ENCODE assay signal across 20 cellular contexts in genomic region chrX:46319750-46320149, GRCh38.
DNase-seq lines count a peak whose midpoint lies in the region; ATAC-seq and TF ChIP-seq lines count a peak whose summit lies in the region.
"Had no signal": no experiment of that assay in that cellular context is flagged by ENCODE, and none has a peak within 500 bp of the region (broad histone marks: within the 10 kb centered on the region; RNA-seq: fewer than 3 reads in every experiment).

No MANE protein-coding gene starts in this region.

- POLR2A ChIA-PET in activated CD8-positive, alpha-beta T cell treated with anti-CD3 and anti-CD28 coated beads for 36 hours (lab: Charles Lee): no interaction called here
- POLR2A ChIA-PET in activated CD8-positive, alpha-beta T cell treated with anti-CD3 and anti-CD28 coated beads, Interleukin-2, amount 10 ng/mL, durations not matched to agents 7 days and 5 days (lab: Charles Lee): no interaction called here
- POLR2A ChIA-PET in Caco-2 (lab: Charles Lee): no interaction called here

- no peaks in the 10 kb centered on the region for H3K36me3 Mint-ChIP-seq in activated CD8-positive, alpha-beta T cell treated with anti-CD3 and anti-CD28 coated beads for 36 hours (ENCODE audit: low read depth)
- no peaks in the 10 kb centered on the region for H3K36me3 Mint-ChIP-seq in activated CD8-positive, alpha-beta T cell treated with anti-CD3 and anti-CD28 coated beads, Interleukin-2, amount 10 ng/mL, durations not matched to agents 7 days and 5 days (ENCODE audit: low read depth)
- H3K36me3 Mint-ChIP-seq in Caco-2 (ENCODE audit: insufficient read depth, unreplicated experiment): peaks cover 29% of the 10 kb centered on the region
- H3K36me3 Mint-ChIP-seq in activated T-helper 1 cell treated with anti-CD3 and anti-CD28 coated beads, Interleukin-12 subunit alpha, Interleukin-12 subunit beta, Interleukin-2, Interleukin-4 antibody, amounts not matched to agents 30 ng/mL and 10 ng/mL and 1 ng/mL, durations not matched to agents 14 hours and 24 hours and 36 hours (ENCODE audit: low read depth): peaks cover 2% of the 10 kb centered on the region
- H3K36me3 Mint-ChIP-seq: natural killer cell had no signal

- intact Hi-C loops in activated CD8-positive, alpha-beta T cell treated with anti-CD3 and anti-CD28 coated beads for 36 hours (cut with micrococcal nuclease): no loop called here
- intact Hi-C loops in Caco-2 (cut with micrococcal nuclease; ENCODE audit: unreplicated experiment): loop anchor here (1.0 to 5.0 kb wide), 2 partner anchors 109 to 467 kb away; no protein-coding TSS in a partner anchor
- intact Hi-C loops in activated T-helper 1 cell treated with anti-CD3 and anti-CD28 coated beads, Interleukin-12 subunit alpha, Interleukin-12 subunit beta, Interleukin-2, Interleukin-4 antibody, amounts not matched to agents 30 ng/mL and 10 ng/mL and 1 ng/mL, durations not matched to agents 14 hours and 24 hours and 36 hours (cut with micrococcal nuclease): loop anchor here (1.0 to 10.0 kb wide), 7 partner anchors 39 to 609 kb away; no protein-coding TSS in a partner anchor

- TF ChIP-seq CTCF in activated CD8-positive, alpha-beta T cell treated with anti-CD3 and anti-CD28 coated beads for 36 hours (IDR thresholded peaks at IDR 0.05): no peak
- no peak for TF ChIP-seq CTCF in Caco-2 (IDR thresholded peaks at IDR 0.05; ENCODE audit: insufficient read depth in 1 of 2, low read depth in 1 of 2, low read length in 1 of 2, severe bottlenecking in 1 of 2, unreplicated experiment in 1 of 2)

- H3K36me3 ChIP-seq in Caco-2 (ENCODE audit: control insufficient read depth, insufficient read depth, low read length) (no peaks in the 10 kb centered on the region), mucosa of rectum (ENCODE audit: control insufficient read depth in 2 of 2, insufficient read depth in 2 of 2, low read length in 2 of 2) (no peaks in the 10 kb centered on the region)
- H3K36me3 ChIP-seq: BLaER1 treated with 17β-estradiol and CSF1 and Interleukin-3, amounts not matched to agents 10 nM and 100 nM; breast epithelium; ovary; right atrium auricular region had no signal

- H3K4me1 ChIP-seq in Caco-2: peaks cover 58% of the 10 kb centered on the region
- peaks cover 0 to 9% of the 10 kb centered on the region in 2 donors for H3K4me1 ChIP-seq in mucosa of rectum (ENCODE audit: control insufficient read depth in 2 of 2, insufficient read depth in 2 of 2, low read length in 2 of 2)
- H3K4me1 ChIP-seq: breast epithelium, right atrium auricular region had no signal

- H3K27me3 ChIP-seq in Caco-2 (replicated peaks; ENCODE audit: control insufficient read depth, insufficient read depth, low read length) (no peaks in the 10 kb centered on the region), mucosa of rectum (ENCODE audit: control insufficient read depth in 2 of 2, insufficient read depth in 2 of 2, low read length in 2 of 2) (peaks cover 0 to 2% of the 10 kb centered on the region in 2 donors)
- H3K27me3 ChIP-seq: BLaER1 treated with 17β-estradiol and CSF1 and Interleukin-3, amounts not matched to agents 10 nM and 100 nM; ovary; right atrium auricular region had no signal

- no peak for DNase-seq in activated CD8-positive, alpha-beta T cell treated with anti-CD3 and anti-CD28 coated beads for 36 hours
- no peak for DNase-seq in activated CD8-positive, alpha-beta T cell treated with anti-CD3 and anti-CD28 coated beads, Interleukin-2, amount 10 ng/mL, durations not matched to agents 7 days and 5 days
- DNase-seq in Caco-2: no peak
- no peak for DNase-seq in activated T-helper 1 cell treated with anti-CD3 and anti-CD28 coated beads, Interleukin-12 subunit alpha, Interleukin-12 subunit beta, Interleukin-2, Interleukin-4 antibody, amounts not matched to agents 30 ng/mL and 10 ng/mL and 1 ng/mL, durations not matched to agents 14 hours and 24 hours and 36 hours (ENCODE audit: low spot score)
- DNase-seq in G401 (ENCODE audit: low spot score): no peak
- no peak for DNase-seq in iPS-NIHi11 (ENCODE audit: low spot score)
- no peak for DNase-seq in kidney glomerular epithelial cell (lab: John Stamatoyannopoulos, UW)
- DNase-seq: DMS 273 treated with DMSO at 0.1 percent for 48 hours, natural killer cell, NCI-H1105, NCI-H2029 treated with DMSO at 0.1 percent for 48 hours, NCI-H446, OCI-M1, ovary, SHP77 had no signal

- peaks cover 43% of the 10 kb centered on the region for H3K4me1 Mint-ChIP-seq in activated CD8-positive, alpha-beta T cell treated with anti-CD3 and anti-CD28 coated beads for 36 hours (ENCODE audit: low read depth)
- H3K4me1 Mint-ChIP-seq in activated CD8-positive, alpha-beta T cell treated with anti-CD3 and anti-CD28 coated beads, Interleukin-2, amount 10 ng/mL, durations not matched to agents 7 days and 5 days (ENCODE audit: low read depth): peaks cover 19% of the 10 kb centered on the region
- H3K4me1 Mint-ChIP-seq in Caco-2 (ENCODE audit: low read depth, unreplicated experiment): peaks cover 16% of the 10 kb centered on the region
- peaks cover 47% of the 10 kb centered on the region for H3K4me1 Mint-ChIP-seq in activated T-helper 1 cell treated with anti-CD3 and anti-CD28 coated beads, Interleukin-12 subunit alpha, Interleukin-12 subunit beta, Interleukin-2, Interleukin-4 antibody, amounts not matched to agents 30 ng/mL and 10 ng/mL and 1 ng/mL, durations not matched to agents 14 hours and 24 hours and 36 hours (ENCODE audit: low read depth)
- H3K4me1 Mint-ChIP-seq: natural killer cell had no signal

- H3K27ac ChIP-seq in mucosa of rectum (ENCODE audit: low read depth in 2 of 2, low read length in 2 of 2): peak overlapping the region; percentile 20 to 61
- H3K27ac ChIP-seq: BLaER1 treated with 17β-estradiol and CSF1 and Interleukin-3, amounts not matched to agents 10 nM and 100 nM; breast epithelium; coronary artery; ovary; right atrium auricular region had no signal

- ATAC-seq in activated CD8-positive, alpha-beta T cell treated with anti-CD3 and anti-CD28 coated beads for 36 hours: no peak
- no peak for ATAC-seq in activated CD8-positive, alpha-beta T cell treated with anti-CD3 and anti-CD28 coated beads, Interleukin-2, amount 10 ng/mL, durations not matched to agents 7 days and 5 days
- ATAC-seq: natural killer cell had no signal

- H3K9me3 ChIP-seq in Caco-2 (no peaks in the 10 kb centered on the region), mucosa of rectum (ENCODE audit: control insufficient read depth in 2 of 2, low read length in 2 of 2) (no peaks in the 10 kb centered on the region)
- H3K9me3 ChIP-seq: breast epithelium, ovary, right atrium auricular region had no signal

- CTCF ChIA-PET in activated CD8-positive, alpha-beta T cell treated with anti-CD3 and anti-CD28 coated beads for 36 hours (lab: Charles Lee): no interaction called here
- CTCF ChIA-PET in activated CD8-positive, alpha-beta T cell treated with anti-CD3 and anti-CD28 coated beads, Interleukin-2, amount 10 ng/mL, durations not matched to agents 7 days and 5 days (lab: Charles Lee): no interaction called here
- CTCF ChIA-PET in Caco-2 (lab: Charles Lee): interaction anchor here (1.0 kb wide), 1 partner anchor 57 kb away, joined by 3 read pairs; no protein-coding TSS in a partner anchor

- H3K4me3 ChIP-seq in Caco-2 (ENCODE audit: low read depth, low read length) (no peak overlapping the region), mucosa of rectum (ENCODE audit: low read length in 2 of 2) (no peak overlapping the region)
- H3K4me3 ChIP-seq: BLaER1 treated with 17β-estradiol and CSF1 and Interleukin-3, amounts not matched to agents 10 nM and 100 nM; breast epithelium; coronary artery; ovary; right atrium auricular region had no signal

- H3K27ac Mint-ChIP-seq in activated CD8-positive, alpha-beta T cell treated with anti-CD3 and anti-CD28 coated beads for 36 hours: peak overlapping the region; percentile 80
- no peak overlapping the region for H3K27ac Mint-ChIP-seq in activated CD8-positive, alpha-beta T cell treated with anti-CD3 and anti-CD28 coated beads, Interleukin-2, amount 10 ng/mL, durations not matched to agents 7 days and 5 days
- H3K27ac Mint-ChIP-seq in Caco-2 (ENCODE audit: unreplicated experiment): peak overlapping the region; percentile 93
- peak overlapping the region; percentile 76 for H3K27ac Mint-ChIP-seq in activated T-helper 1 cell treated with anti-CD3 and anti-CD28 coated beads, Interleukin-12 subunit alpha, Interleukin-12 subunit beta, Interleukin-2, Interleukin-4 antibody, amounts not matched to agents 30 ng/mL and 10 ng/mL and 1 ng/mL, durations not matched to agents 14 hours and 24 hours and 36 hours
- H3K27ac Mint-ChIP-seq: natural killer cell had no signal

- H3K27me3 Mint-ChIP-seq in activated CD8-positive, alpha-beta T cell treated with anti-CD3 and anti-CD28 coated beads for 36 hours: no peaks in the 10 kb centered on the region
- H3K27me3 Mint-ChIP-seq in activated CD8-positive, alpha-beta T cell treated with anti-CD3 and anti-CD28 coated beads, Interleukin-2, amount 10 ng/mL, durations not matched to agents 7 days and 5 days (ENCODE audit: low read depth): no peaks in the 10 kb centered on the region
- no peaks in the 10 kb centered on the region for H3K27me3 Mint-ChIP-seq in Caco-2 (ENCODE audit: insufficient read depth, unreplicated experiment)
- H3K27me3 Mint-ChIP-seq in activated T-helper 1 cell treated with anti-CD3 and anti-CD28 coated beads, Interleukin-12 subunit alpha, Interleukin-12 subunit beta, Interleukin-2, Interleukin-4 antibody, amounts not matched to agents 30 ng/mL and 10 ng/mL and 1 ng/mL, durations not matched to agents 14 hours and 24 hours and 36 hours (ENCODE audit: insufficient read depth): no peaks in the 10 kb centered on the region

- no peak overlapping the region for H3K4me3 Mint-ChIP-seq in activated CD8-positive, alpha-beta T cell treated with anti-CD3 and anti-CD28 coated beads for 36 hours
- no peak overlapping the region for H3K4me3 Mint-ChIP-seq in activated CD8-positive, alpha-beta T cell treated with anti-CD3 and anti-CD28 coated beads, Interleukin-2, amount 10 ng/mL, durations not matched to agents 7 days and 5 days
- H3K4me3 Mint-ChIP-seq in Caco-2 (ENCODE audit: unreplicated experiment): peak overlapping the region; percentile 52
- H3K4me3 Mint-ChIP-seq in activated T-helper 1 cell treated with anti-CD3 and anti-CD28 coated beads, Interleukin-12 subunit alpha, Interleukin-12 subunit beta, Interleukin-2, Interleukin-4 antibody, amounts not matched to agents 30 ng/mL and 10 ng/mL and 1 ng/mL, durations not matched to agents 14 hours and 24 hours and 36 hours: no peak overlapping the region
- H3K4me3 Mint-ChIP-seq: natural killer cell had no signal

- no peaks in the 10 kb centered on the region for H3K9me3 Mint-ChIP-seq in activated CD8-positive, alpha-beta T cell treated with anti-CD3 and anti-CD28 coated beads for 36 hours
- no peaks in the 10 kb centered on the region for H3K9me3 Mint-ChIP-seq in activated CD8-positive, alpha-beta T cell treated with anti-CD3 and anti-CD28 coated beads, Interleukin-2, amount 10 ng/mL, durations not matched to agents 7 days and 5 days (ENCODE audit: insufficient read depth)
- no peaks in the 10 kb centered on the region for H3K9me3 Mint-ChIP-seq in Caco-2 (ENCODE audit: unreplicated experiment)
- H3K9me3 Mint-ChIP-seq in activated T-helper 1 cell treated with anti-CD3 and anti-CD28 coated beads, Interleukin-12 subunit alpha, Interleukin-12 subunit beta, Interleukin-2, Interleukin-4 antibody, amounts not matched to agents 30 ng/mL and 10 ng/mL and 1 ng/mL, durations not matched to agents 14 hours and 24 hours and 36 hours: no peaks in the 10 kb centered on the region
- H3K9me3 Mint-ChIP-seq: natural killer cell had no signal

- in situ Hi-C loops in G401 (cut with HindIII; ENCODE audit: low sequenced_read_pairs): no loop called here

- no TSS peak for BruUV-seq in Caco-2 (replicated peaks; lab: Mats Ljungman, UMichigan)

- no peak overlapping the region for H3K9ac ChIP-seq in mucosa of rectum (ENCODE audit: low read depth in 1 of 2, low read length in 2 of 2)
- H3K9ac ChIP-seq: BLaER1 treated with 17β-estradiol and CSF1 and Interleukin-3, amounts not matched to agents 10 nM and 100 nM had no signal
